ENCODE assay signal across 1 cellular context in genomic region chr16:1494129-1494640, GRCh38.
TF ChIP-seq lines count a peak whose summit lies in the region.

No MANE protein-coding gene starts in this region.

TF ChIP-seq in GM12878, 131 proteins besides CTCF, POLR2A, EP300 and RAD21:
- no peak for TF ChIP-seq SREBF2 (IDR thresholded peaks at IDR 0.05; ENCODE audit: low read length)
- no peak for TF ChIP-seq POLR2AphosphoS2 (IDR thresholded peaks at IDR 0.05; ENCODE audit: low read depth, low read length)
- TF ChIP-seq HCFC1 (IDR thresholded peaks at IDR 0.05; ENCODE audit: low read length) = no peak
- no peak for TF ChIP-seq IKZF2 (IDR thresholded peaks at IDR 0.05)
- TF ChIP-seq JUNB (IDR thresholded peaks at IDR 0.05) = no peak
- TF ChIP-seq SRF (IDR thresholded peaks at IDR 0.05; ENCODE audit: low read depth in 2 of 2, low read length in 2 of 2) = no peak
- no peak for TF ChIP-seq KLF5 (IDR thresholded peaks at IDR 0.05; ENCODE audit: partially characterized antibody)
- TF ChIP-seq MEF2A (IDR thresholded peaks at IDR 0.05; ENCODE audit: insufficient read depth, low read depth, low read length) = no peak
- no peak for TF ChIP-seq IRF3 (IDR thresholded peaks at IDR 0.05)
- TF ChIP-seq PAX8 (IDR thresholded peaks at IDR 0.05) = no peak
TF ChIP-seq in GM12878: peak in this region for 0.
